1 cellular context compared by ENCODE assay signal in genomic region chr2:98478861-98479770, GRCh38.
TF ChIP-seq lines count a peak whose summit lies in the region.

No MANE protein-coding gene starts in this region.

TF ChIP-seq in WTC11, 78 proteins besides CTCF, POLR2A, EP300 and RAD21 (continued from another document):
- no peak for TF ChIP-seq USF1 (CRISPR knock-in tag; IDR thresholded peaks at IDR 0.05)
- no peak for TF ChIP-seq TCF7 (CRISPR knock-in tag; IDR thresholded peaks at IDR 0.05; ENCODE audit: low read depth)
- no peak for TF ChIP-seq TP53 (CRISPR knock-in tag; IDR thresholded peaks at IDR 0.05)
- TF ChIP-seq ZNF671 (CRISPR knock-in tag; IDR thresholded peaks at IDR 0.05) = no peak
- no peak for TF ChIP-seq GTF2I (CRISPR knock-in tag; conservative IDR thresholded peaks at IDR 0.05)
TF ChIP-seq in WTC11: peak in this region for 0.
